Comparison of ENCODE assay signal across 8 cellular contexts in genomic region chr9:130834371-130835311, GRCh38. TPM values are rescaled to one million over a fixed set of nuclear protein-coding genes. Genes with fewer than 3 reads are reported as not detected.
DNase-seq lines count a peak whose midpoint lies in the region; ATAC-seq and TF ChIP-seq lines count a peak whose summit lies in the region.

Gene ABL1, plus strand, starts transcription at chr9:130835254. Its CDS starts 193 bp downstream, at chr9:130835447.

- peak within 1 kb of the TSS; percentile 58 to 84 for H3K27ac Mint-ChIP-seq in T-cell

- peak within 1 kb of the TSS; percentile 14 for H3K27ac ChIP-seq in adipose tissue (ENCODE audit: low read depth, low read length)
- peak within 1 kb of the TSS; percentile 80 to 97 (median 94) for H3K27ac ChIP-seq in heart left ventricle
- H3K27ac ChIP-seq in psoas muscle: peak within 1 kb of the TSS; percentile 89
- peak within 1 kb of the TSS; percentile 96 to 98 for H3K27ac ChIP-seq in uterus

- intact Hi-C loops in heart left ventricle (cut with DNase I) (loop anchor here in 8 of 10 donors (1.0 to 10.0 kb wide), 7 partner anchors 13 to 120 kb away; no protein-coding TSS in a partner anchor), psoas muscle (cut with DNase I) (loop anchor here (5.0 kb wide), 1 partner anchor 52 kb away; no protein-coding TSS in a partner anchor), uterus (cut with DNase I; ENCODE audit: low total_unique reads) (loop anchor here (10.0 kb wide), 1 partner anchor 50 kb away; no protein-coding TSS in a partner anchor)

- H3K4me3 ChIP-seq in heart left ventricle: peak within 1 kb of the TSS; percentile 38 to 92 (median 70)
- H3K4me3 ChIP-seq in psoas muscle: peak within 1 kb of the TSS; percentile 83
- peak within 1 kb of the TSS; percentile 53 to 85 for H3K4me3 ChIP-seq in uterus

- H3K9me3 Mint-ChIP-seq in T-cell: no peaks in the 10 kb centered on the region

- no peaks in the 10 kb centered on the region for H3K9me3 ChIP-seq in heart left ventricle
- H3K9me3 ChIP-seq in psoas muscle: no peaks in the 10 kb centered on the region
- no peaks in the 10 kb centered on the region for H3K9me3 ChIP-seq in uterus

- DNase-seq in EL (peak; percentile 90), GOT3 (lab: John Stamatoyannopoulos, UW) (peak; percentile 42), MV-4-11 (lab: John Stamatoyannopoulos, UW) (peak; percentile 77), T-cell (peak; percentile 7 to 78 (median 62)), heart left ventricle (peak; percentile 80 to 88 (median 82)), psoas muscle (peak; percentile 76 to 85), uterus (peak; percentile 71 to 75)

- H3K27me3 ChIP-seq in heart left ventricle (no peaks in the 10 kb centered on the region), psoas muscle (ENCODE audit: insufficient read depth in 3 of 3, low read length in 2 of 3) (no peaks in the 10 kb centered on the region), uterus (no peaks in the 10 kb centered on the region)

- CTCF ChIA-PET in T-cell (lab: Charles Lee): no interaction called here

- TF ChIP-seq POLR2A in heart left ventricle (IDR thresholded peaks at IDR 0.05) (peak in 1 of 2 donors; percentile 14), uterus (IDR thresholded peaks at IDR 0.05) (peak in 1 of 2 donors; percentile 22)

- H3K36me3 Mint-ChIP-seq in T-cell: no peaks in the 10 kb centered on the region

- peak in 1 of 12 donors; percentile 17 for TF ChIP-seq CTCF in heart left ventricle (IDR thresholded peaks at IDR 0.05)
- TF ChIP-seq CTCF in psoas muscle (IDR thresholded peaks at IDR 0.05): no peak
- TF ChIP-seq CTCF in uterus (IDR thresholded peaks at IDR 0.05): peak in 2 of 4 experiments; percentile 13 to 14

- H3K36me3 ChIP-seq in heart left ventricle: no peaks in the 10 kb centered on the region
- no peaks in the 10 kb centered on the region for H3K36me3 ChIP-seq in psoas muscle (ENCODE audit: insufficient read depth in 1 of 2, low read depth in 1 of 2)
- H3K36me3 ChIP-seq in uterus: no peaks in the 10 kb centered on the region

- peak; percentile 80 to 86 (median 83) for ATAC-seq in T-cell (replicated peaks in 1 of 4)
- ATAC-seq in heart left ventricle: peak; percentile 69 to 92 (median 85)
- peak; percentile 77 to 87 (median 84) for ATAC-seq in psoas muscle

- H3K4me1 ChIP-seq in heart left ventricle: peaks cover 8 to 76% (median 57%) of the 10 kb centered on the region in 12 donors
- H3K4me1 ChIP-seq in psoas muscle: peaks cover 62% of the 10 kb centered on the region
- peaks cover 10 to 16% of the 10 kb centered on the region in 2 donors for H3K4me1 ChIP-seq in uterus

- H3K4me1 Mint-ChIP-seq in T-cell: peaks cover 46 to 62% (median 50%) of the 10 kb centered on the region in 3 donors

- 1 to 2% (median 1%) methylated on average over 62 to 72 of the region's 72 CpGs for WGBS in adipose tissue, 3 donors
- 2 to 8% (median 4%) methylated on average over 16 to 72 of the region's 72 CpGs for WGBS in heart left ventricle, 4 donors
- 2 to 4% (median 3%) methylated on average over 45 to 72 of the region's 72 CpGs for WGBS in psoas muscle, 3 donors

- H3K4me3 Mint-ChIP-seq in T-cell: peak within 1 kb of the TSS; percentile 87 to 97 (median 96)

- POLR2A ChIA-PET in T-cell (lab: Charles Lee): interaction anchor here in 1 of 2 donors (0.6 kb wide), 1 partner anchor 103 kb away, joined by 3 read pairs; no protein-coding TSS in a partner anchor

- H3K27me3 Mint-ChIP-seq in T-cell: no peaks in the 10 kb centered on the region

RNA-seq across cellular contexts. Expression of gene ABL1, which starts in this region (rescaled TPM):
- total RNA-seq in T-cell (10 to 100 TPM; 33.3 to 40.0 (median 37.7) TPM), heart left ventricle (10 to 100 TPM; 27.2 to 49.8 (median 34.1) TPM), psoas muscle (10 to 100 TPM; 30.6 to 41.0 (median 34.5) TPM), uterus (100 to 1,000 TPM in 1 of 4 donors, 10 to 100 TPM in 3; 22.5 to 117 (median 57.8) TPM)
- polyA plus RNA-seq in adipose tissue (10 to 100 TPM; 17.0 to 75.0 (median 58.1) TPM), heart left ventricle (10 to 100 TPM; 13.2 to 29.7 TPM), psoas muscle (10 to 100 TPM; 15.5 to 31.2 (median 26.4) TPM)

Comparison
In these comparisons a context has a peak if more than half of its experiments do, and no peak if none do; other contexts are left out.
1. Peak in every context shown above with its lines: DNase-seq, ATAC-seq, H3K4me3 ChIP-seq and H3K27ac ChIP-seq.
2. H3K27ac ChIP-seq: peak in every context shown above with its lines; median percentile 97 in uterus; 94 in heart left ventricle; 89 in psoas muscle; 14 in adipose tissue.